In genomic region chr12:110913119-110914056, GRCh38 we compare ENCODE assay signal across 10 cellular contexts. TPM values are rescaled to one million over a fixed set of nuclear protein-coding genes. Genes with fewer than 3 reads are reported as not detected.
DNase-seq lines count a peak whose midpoint lies in the region; ATAC-seq and TF ChIP-seq lines count a peak whose summit lies in the region.
"Had no signal": no experiment of that assay in that cellular context is flagged by ENCODE, and none has a peak within 500 bp of the region (broad histone marks: within the 10 kb centered on the region; RNA-seq: fewer than 3 reads in every experiment).

No MANE protein-coding gene starts in this region.

- no peak overlapping the region for H3K4me3 ChIP-seq in CD4-positive, CD25-positive, alpha-beta regulatory T cell (ENCODE audit: low read depth, low read length)

- H3K4me1 Mint-ChIP-seq in CD4-positive, CD25-positive, alpha-beta regulatory T cell, result no peaks in the 10 kb centered on the region
- no peaks in the 10 kb centered on the region for H3K4me1 Mint-ChIP-seq in progenitor cell of endocrine pancreas (ENCODE audit: low read depth)
- H3K4me1 Mint-ChIP-seq: brain had no signal

- no peaks in the 10 kb centered on the region for H3K4me1 ChIP-seq in CD4-positive, CD25-positive, alpha-beta regulatory T cell (ENCODE audit: control insufficient read depth, insufficient read depth, low read length, poor library complexity, severe bottlenecking)
- peaks cover 14% of the 10 kb centered on the region for H3K4me1 ChIP-seq in foreskin keratinocyte

- H3K27me3 ChIP-seq in CD4-positive, CD25-positive, alpha-beta regulatory T cell (ENCODE audit: control insufficient read depth, insufficient read depth, low read length), result no peaks in the 10 kb centered on the region
- no peaks in the 10 kb centered on the region for H3K27me3 ChIP-seq in foreskin keratinocyte

- no peak overlapping the region for H3K27ac Mint-ChIP-seq in CD4-positive, CD25-positive, alpha-beta regulatory T cell
- no peak overlapping the region for H3K27ac Mint-ChIP-seq in progenitor cell of endocrine pancreas
- H3K27ac Mint-ChIP-seq: brain had no signal

- H3K36me3 Mint-ChIP-seq in CD4-positive, CD25-positive, alpha-beta regulatory T cell, result no peaks in the 10 kb centered on the region
- H3K36me3 Mint-ChIP-seq in progenitor cell of endocrine pancreas (ENCODE audit: insufficient read depth), result no peaks in the 10 kb centered on the region
- H3K36me3 Mint-ChIP-seq: brain had no signal

- ATAC-seq in CD4-positive, CD25-positive, alpha-beta regulatory T cell (ENCODE audit: low read depth in 2 of 2), result peak; percentile 45 to 50
- peak; percentile 89 for ATAC-seq in GM19324 (IDR thresholded peaks at IDR 0.05; ENCODE audit: low FRiP score, unreplicated experiment)
- peak; percentile 91 for ATAC-seq in HG02970 (IDR thresholded peaks at IDR 0.05; ENCODE audit: low FRiP score, unreplicated experiment)
- ATAC-seq in foreskin keratinocyte, result no peak

- H3K27me3 Mint-ChIP-seq in CD4-positive, CD25-positive, alpha-beta regulatory T cell, result no peaks in the 10 kb centered on the region
- H3K27me3 Mint-ChIP-seq in progenitor cell of endocrine pancreas, result peaks cover 11% of the 10 kb centered on the region

- H3K9me3 Mint-ChIP-seq in CD4-positive, CD25-positive, alpha-beta regulatory T cell, result no peaks in the 10 kb centered on the region
- no peaks in the 10 kb centered on the region for H3K9me3 Mint-ChIP-seq in progenitor cell of endocrine pancreas (ENCODE audit: low read depth)

- H3K27ac ChIP-seq in CD4-positive, CD25-positive, alpha-beta regulatory T cell (ENCODE audit: insufficient read depth, low read length, poor library complexity, severe bottlenecking), result no peak overlapping the region
- H3K27ac ChIP-seq in foreskin keratinocyte, result no peak overlapping the region
- H3K27ac ChIP-seq: WERI-Rb-1 had no signal

- no peak overlapping the region for H3K4me3 Mint-ChIP-seq in CD4-positive, CD25-positive, alpha-beta regulatory T cell
- no peak overlapping the region for H3K4me3 Mint-ChIP-seq in progenitor cell of endocrine pancreas (ENCODE audit: low read depth)
- H3K4me3 Mint-ChIP-seq: brain had no signal

- H3K9me3 ChIP-seq in CD4-positive, CD25-positive, alpha-beta regulatory T cell (ENCODE audit: control insufficient read depth in 2 of 2, low read length in 2 of 2), result no peaks in the 10 kb centered on the region

- no peaks in the 10 kb centered on the region for H3K36me3 ChIP-seq in CD4-positive, CD25-positive, alpha-beta regulatory T cell (ENCODE audit: control insufficient read depth, insufficient read depth, low read length)
- H3K36me3 ChIP-seq: WERI-Rb-1 had no signal

- no peak for TF ChIP-seq CTCF in progenitor cell of endocrine pancreas (IDR thresholded peaks at IDR 0.05; ENCODE audit: unreplicated experiment)
- no peak for TF ChIP-seq CTCF in foreskin keratinocyte (conservative IDR thresholded peaks at IDR 0.05)

- no peak for DNase-seq in CD4-positive, CD25-positive, alpha-beta regulatory T cell
- DNase-seq in NOMO-1 treated with DMSO at 0.1 percent for 48 hours (lab: John Stamatoyannopoulos, UW; ENCODE audit: unreplicated experiment), result peak; percentile 83
- DNase-seq in progenitor cell of endocrine pancreas (ENCODE audit: low spot score, unreplicated experiment), result no peak
- no peak for DNase-seq in midbrain (lab: John Stamatoyannopoulos, UW)
- DNase-seq in foreskin keratinocyte, result no peak
- no peak for DNase-seq in iPS-NIHi11 (ENCODE audit: low spot score)
- DNase-seq: WERI-Rb-1 had no signal

RNA-seq across cellular contexts. Expression of gene MYL2, which starts 7.0 kb away (rescaled TPM):
- total RNA-seq in CD4-positive, CD25-positive, alpha-beta regulatory T cell, result not detected
- not detected for polyA plus RNA-seq in CD4-positive, CD25-positive, alpha-beta regulatory T cell
- total RNA-seq in progenitor cell of endocrine pancreas (not detected in 2 replicates), foreskin keratinocyte (not detected in 2 replicates)
- 0.17 and 0.30 TPM in 2 replicates for polyA plus RNA-seq in foreskin keratinocyte
